16 cellular contexts compared by ENCODE assay signal in genomic region chr14:69353168-69353567, GRCh38. TPM values are rescaled to one million over a fixed set of nuclear protein-coding genes. Genes with fewer than 3 reads are reported as not detected.
DNase-seq lines count a peak whose midpoint lies in the region; ATAC-seq and TF ChIP-seq lines count a peak whose summit lies in the region.
"Had no signal": no experiment of that assay in that cellular context is flagged by ENCODE, and none has a peak within 500 bp of the region (broad histone marks: within the 10 kb centered on the region; RNA-seq: fewer than 3 reads in every experiment).

No MANE protein-coding gene starts in this region.

- TF ChIP-seq CTCF in omental fat pad (IDR thresholded peaks at IDR 0.05) (no peak), GM20000 (IDR thresholded peaks at IDR 0.05; ENCODE audit: extremely low read depth, missing control alignments) (no peak)

- DNase-seq in T-helper 1 cell = no peak
- DNase-seq in T-helper 17 cell = no peak
- DNase-seq in omental fat pad (ENCODE audit: low spot score) = no peak
- DNase-seq in dermis blood vessel endothelial cell = no peak
- no peak for DNase-seq in GM20000 (ENCODE audit: low spot score)
- DNase-seq: 8988T, AML-193, DMS53, Kasumi-1, NCI-H446, NCI-H526, PC-3, Right ventricle myocardium superior had no signal

- ATAC-seq in T-helper 17 cell = no peak
- no peak for ATAC-seq in stimulated activated memory B cell treated with anti-CD40 and anti-IgM and Interleukin-4, amounts not matched to agents 10 μg/mL and 1 μg/mL and 100 μg/mL, for 72 hours
- ATAC-seq in omental fat pad (ENCODE audit: low FRiP score) = no peak
- ATAC-seq: PC-3 had no signal

- intact Hi-C loops in dendritic cell treated with granulocyte-macrophage colony-stimulating factor and Interleukin-4, amounts not matched to agents 40 ng/mL and 50 ng/mL, for 4 days (cut with micrococcal nuclease) = no loop called here

- H3K4me1 Mint-ChIP-seq in T-helper 1 cell treated with Interleukin-12 subunit alpha and Interleukin-12 subunit beta and Interleukin-4 antibody, amounts not matched to agents 30 μg/mL and 1 μg/mL, for 36 hours (ENCODE audit: low read depth) = peaks cover 21% of the 10 kb centered on the region
- peaks cover 12% of the 10 kb centered on the region for H3K4me1 Mint-ChIP-seq in T-helper 17 cell
- H3K4me1 Mint-ChIP-seq in dendritic cell treated with granulocyte-macrophage colony-stimulating factor and Interleukin-4, amounts not matched to agents 40 ng/mL and 50 ng/mL, for 4 days (ENCODE audit: low read depth) = peaks cover 38% of the 10 kb centered on the region
- H3K4me1 Mint-ChIP-seq in stimulated activated memory B cell treated with anti-CD40 and anti-IgM and Interleukin-4, amounts not matched to agents 10 μg/mL and 1 μg/mL and 100 μg/mL, for 72 hours = peaks cover 56% of the 10 kb centered on the region

- H3K9me3 ChIP-seq in T-helper 17 cell (ENCODE audit: control insufficient read depth, low read length, poor library complexity, severe bottlenecking) = no peaks in the 10 kb centered on the region

- H3K4me3 Mint-ChIP-seq in T-helper 1 cell treated with Interleukin-12 subunit alpha and Interleukin-12 subunit beta and Interleukin-4 antibody, amounts not matched to agents 30 μg/mL and 1 μg/mL, for 36 hours = no peak overlapping the region
- no peak overlapping the region for H3K4me3 Mint-ChIP-seq in T-helper 17 cell
- no peak overlapping the region for H3K4me3 Mint-ChIP-seq in dendritic cell treated with granulocyte-macrophage colony-stimulating factor and Interleukin-4, amounts not matched to agents 40 ng/mL and 50 ng/mL, for 4 days
- no peak overlapping the region for H3K4me3 Mint-ChIP-seq in stimulated activated memory B cell treated with anti-CD40 and anti-IgM and Interleukin-4, amounts not matched to agents 10 μg/mL and 1 μg/mL and 100 μg/mL, for 72 hours

- no peaks in the 10 kb centered on the region for H3K27me3 Mint-ChIP-seq in T-helper 1 cell treated with Interleukin-12 subunit alpha and Interleukin-12 subunit beta and Interleukin-4 antibody, amounts not matched to agents 30 μg/mL and 1 μg/mL, for 36 hours (ENCODE audit: low read depth)
- peaks cover 19% of the 10 kb centered on the region for H3K27me3 Mint-ChIP-seq in T-helper 17 cell
- peaks cover 11% of the 10 kb centered on the region for H3K27me3 Mint-ChIP-seq in dendritic cell treated with granulocyte-macrophage colony-stimulating factor and Interleukin-4, amounts not matched to agents 40 ng/mL and 50 ng/mL, for 4 days
- H3K27me3 Mint-ChIP-seq in stimulated activated memory B cell treated with anti-CD40 and anti-IgM and Interleukin-4, amounts not matched to agents 10 μg/mL and 1 μg/mL and 100 μg/mL, for 72 hours = no peaks in the 10 kb centered on the region

- H3K36me3 Mint-ChIP-seq in T-helper 1 cell treated with Interleukin-12 subunit alpha and Interleukin-12 subunit beta and Interleukin-4 antibody, amounts not matched to agents 30 μg/mL and 1 μg/mL, for 36 hours (ENCODE audit: low read depth) = peaks cover 4% of the 10 kb centered on the region
- peaks cover 2% of the 10 kb centered on the region for H3K36me3 Mint-ChIP-seq in T-helper 17 cell (ENCODE audit: low read depth)
- H3K36me3 Mint-ChIP-seq in dendritic cell treated with granulocyte-macrophage colony-stimulating factor and Interleukin-4, amounts not matched to agents 40 ng/mL and 50 ng/mL, for 4 days (ENCODE audit: low read depth) = no peaks in the 10 kb centered on the region
- no peaks in the 10 kb centered on the region for H3K36me3 Mint-ChIP-seq in stimulated activated memory B cell treated with anti-CD40 and anti-IgM and Interleukin-4, amounts not matched to agents 10 μg/mL and 1 μg/mL and 100 μg/mL, for 72 hours

- H3K27ac Mint-ChIP-seq in T-helper 1 cell treated with Interleukin-12 subunit alpha and Interleukin-12 subunit beta and Interleukin-4 antibody, amounts not matched to agents 30 μg/mL and 1 μg/mL, for 36 hours = peak overlapping the region; percentile 36
- peak overlapping the region; percentile 37 for H3K27ac Mint-ChIP-seq in T-helper 17 cell
- H3K27ac Mint-ChIP-seq in dendritic cell treated with granulocyte-macrophage colony-stimulating factor and Interleukin-4, amounts not matched to agents 40 ng/mL and 50 ng/mL, for 4 days = peak overlapping the region; percentile 26
- peak overlapping the region; percentile 97 for H3K27ac Mint-ChIP-seq in stimulated activated memory B cell treated with anti-CD40 and anti-IgM and Interleukin-4, amounts not matched to agents 10 μg/mL and 1 μg/mL and 100 μg/mL, for 72 hours

- no peaks in the 10 kb centered on the region for H3K9me3 Mint-ChIP-seq in T-helper 1 cell treated with Interleukin-12 subunit alpha and Interleukin-12 subunit beta and Interleukin-4 antibody, amounts not matched to agents 30 μg/mL and 1 μg/mL, for 36 hours
- H3K9me3 Mint-ChIP-seq in dendritic cell treated with granulocyte-macrophage colony-stimulating factor and Interleukin-4, amounts not matched to agents 40 ng/mL and 50 ng/mL, for 4 days = no peaks in the 10 kb centered on the region
- H3K9me3 Mint-ChIP-seq in stimulated activated memory B cell treated with anti-CD40 and anti-IgM and Interleukin-4, amounts not matched to agents 10 μg/mL and 1 μg/mL and 100 μg/mL, for 72 hours = no peaks in the 10 kb centered on the region

RNA-seq across cellular contexts. Expression of gene ERH, which starts 44.9 kb away (rescaled TPM):
- total RNA-seq in T-helper 17 cell = 100 to 1,000 TPM; 102 to 118 TPM
- total RNA-seq in omental fat pad = 10 to 100 TPM; 62.4 to 70.9 (median 68.8) TPM
- 113 and 124 TPM in 2 replicates for total RNA-seq in dermis blood vessel endothelial cell

RNA-seq across cellular contexts. Expression of gene SLC39A9, which starts 45.3 kb away (rescaled TPM):
- total RNA-seq in T-helper 17 cell (10 to 100 TPM; 27.6 to 31.0 TPM), omental fat pad (10 to 100 TPM; 57.9 to 80.7 (median 69.6) TPM), dermis blood vessel endothelial cell (125 and 156 TPM in 2 replicates)

Comparison
In these comparisons a context has a peak if more than half of its experiments do, and no peak if none do; other contexts are left out.
1. H3K27ac Mint-ChIP-seq: peak in every context shown above with its lines; median percentile 97 in stimulated activated memory B cell treated with anti-CD40 and anti-IgM and Interleukin-4, amounts not matched to agents 10 μg/mL and 1 μg/mL and 100 μg/mL, for 72 hours; 37 in T-helper 17 cell; 36 in T-helper 1 cell treated with Interleukin-12 subunit alpha and Interleukin-12 subunit beta and Interleukin-4 antibody, amounts not matched to agents 30 μg/mL and 1 μg/mL, for 36 hours; 26 in dendritic cell treated with granulocyte-macrophage colony-stimulating factor and Interleukin-4, amounts not matched to agents 40 ng/mL and 50 ng/mL, for 4 days.